ENCODE assay signal across 17 cellular contexts in the genomic region with DNA sequence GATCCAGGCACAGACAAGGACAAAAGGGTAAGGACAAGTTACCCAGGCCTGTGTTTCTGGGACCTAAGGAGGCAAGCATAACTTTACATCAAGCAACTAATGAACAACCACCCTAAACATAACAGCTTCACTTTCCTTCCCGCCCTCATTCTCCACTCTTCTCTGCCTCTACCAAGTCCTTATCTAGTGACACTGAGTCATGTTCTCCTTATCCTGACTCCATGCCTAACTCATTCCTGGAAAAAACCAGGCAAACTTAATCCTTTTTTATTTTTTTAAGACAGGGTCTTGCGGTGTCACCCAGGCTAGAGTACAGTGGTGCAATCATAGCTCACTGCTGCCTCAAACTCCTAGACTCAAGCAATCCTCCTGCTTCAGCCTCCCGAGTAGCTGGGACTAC.
"Had no signal": no experiment of that assay in that cellular context is flagged by ENCODE, and none has a peak within 500 bp of the region (broad histone marks: within the 10 kb centered on the region; RNA-seq: fewer than 3 reads in every experiment).

No MANE protein-coding gene starts in this region.

- H2AFZ ChIP-seq: hepatocyte had no signal

- H3K27ac Mint-ChIP-seq: activated naive CD4-positive, alpha-beta T cell treated with anti-CD3 and anti-CD28 coated beads, Interleukin-2, amount 50 U/mL, for 24 hours; memory B cell; nephron; stimulated activated naive CD8-positive, alpha-beta T cell treated with anti-CD3 and anti-CD28 coated beads, Interleukin-15, amount 100 ng/mL, for 72 hours had no signal

- H3K4me3 Mint-ChIP-seq: activated naive CD4-positive, alpha-beta T cell treated with anti-CD3 and anti-CD28 coated beads, Interleukin-2, amount 50 U/mL, for 24 hours; memory B cell; stimulated activated naive CD8-positive, alpha-beta T cell treated with anti-CD3 and anti-CD28 coated beads, Interleukin-15, amount 100 ng/mL, for 72 hours had no signal

- H3K36me3 ChIP-seq: cardiac muscle cell, ovary, thoracic aorta had no signal

- H3K36me3 Mint-ChIP-seq: memory B cell had no signal

- H3K9me3 Mint-ChIP-seq: nephron had no signal

- H3K4me2 ChIP-seq: hepatocyte had no signal

- H3K27me3 ChIP-seq: cardiac muscle cell, hepatocyte, ovary had no signal

- H3K9me3 ChIP-seq: left ventricle myocardium inferior, ovary, thoracic aorta had no signal

- H3K4me3 ChIP-seq: cardiac muscle cell, hepatocyte, left ventricle myocardium inferior, ovary, thoracic aorta had no signal

- H3K27me3 Mint-ChIP-seq: activated naive CD4-positive, alpha-beta T cell treated with anti-CD3 and anti-CD28 coated beads, Interleukin-2, amount 50 U/mL, for 24 hours; memory B cell; stimulated activated naive CD8-positive, alpha-beta T cell treated with anti-CD3 and anti-CD28 coated beads, Interleukin-15, amount 100 ng/mL, for 72 hours had no signal

- H3K27ac ChIP-seq: cardiac muscle cell, hepatocyte, left ventricle myocardium inferior, ovary, VCaP had no signal

- DNase-seq: activated CD4-positive, alpha-beta T cell treated with anti-CD3 and anti-CD28 coated beads for 48 hours; activated CD8-positive, alpha-beta memory T cell treated with anti-CD3 and anti-CD28 coated beads for 24 hours; activated T-cell treated with anti-CD3 and anti-CD28 coated beads for 4 hours; kidney; left ventricle myocardium inferior; ovary; stimulated activated CD4-positive, alpha-beta T cell treated with anti-CD3 and anti-CD28 coated beads, Interleukin-15, amount 100 ng/mL, for 24 hours; stimulated activated CD4-positive, alpha-beta T cell treated with anti-CD3 and anti-CD28 coated beads, Interleukin-4, amount 100 ng/mL, for 4 hours; stimulated activated naive CD8-positive, alpha-beta T cell treated with anti-CD3 and anti-CD28 coated beads, Interleukin-15, amount 100 ng/mL, for 72 hours; T1000 had no signal
